8 cellular contexts compared by ENCODE assay signal in genomic region chr9:129889936-129890717, GRCh38. TPM values are rescaled to one million over a fixed set of nuclear protein-coding genes. Genes with fewer than 3 reads are reported as not detected.
A peak's percentile ranks its signal among the peaks of the same experiment; 100 is the strongest.
DNase-seq lines count a peak whose midpoint lies in the region; TF ChIP-seq lines count a peak whose summit lies in the region.

No MANE protein-coding gene starts in this region.

- H4K91ac ChIP-seq in H9 (ENCODE audit: insufficient read length, low read depth, low read length), result no peak overlapping the region

- H3K27me3 ChIP-seq in H9 (ENCODE audit: insufficient read depth, low read length) (no peaks in the 10 kb centered on the region), PC-9 (ENCODE audit: insufficient read depth, low read depth) (no peaks in the 10 kb centered on the region), SK-N-SH (ENCODE audit: insufficient read depth) (no peaks in the 10 kb centered on the region)

- no peaks in the 10 kb centered on the region for H3K9me2 ChIP-seq in PC-9 (ENCODE audit: insufficient read depth)
- no peaks in the 10 kb centered on the region for H3K9me2 ChIP-seq in SK-N-SH

- no peaks in the 10 kb centered on the region for H3K79me1 ChIP-seq in H9 (ENCODE audit: insufficient read depth, low read depth, low read length, poor library complexity, severe bottlenecking)

- H3K79me2 ChIP-seq in H9 (ENCODE audit: insufficient read depth, low read length) (no peaks in the 10 kb centered on the region), PC-9 (ENCODE audit: low read depth) (no peaks in the 10 kb centered on the region), SK-N-SH (ENCODE audit: insufficient read depth) (no peaks in the 10 kb centered on the region)

- no CpG with 5 or more reads among the region's 37 CpGs for WGBS in H9 (ENCODE audit: extremely low coverage, insufficient read length, low lambda C conversion rate)
- WGBS in SK-N-SH (ENCODE audit: low lambda C conversion rate), result 95% methylated on average over 18 of the region's 37 CpGs

- H3K9me3 ChIP-seq in H9 (ENCODE audit: control insufficient read depth, low read depth, low read length), result no peaks in the 10 kb centered on the region
- no peaks in the 10 kb centered on the region for H3K9me3 ChIP-seq in PC-9 (ENCODE audit: insufficient read depth, low read depth)
- H3K9me3 ChIP-seq in SK-N-SH, result no peaks in the 10 kb centered on the region

- H3K4me1 Mint-ChIP-seq in H9, result peaks cover 41 to 45% of the 10 kb centered on the region in 2 experiments
- peaks cover 88% of the 10 kb centered on the region for H3K4me1 Mint-ChIP-seq in activated CD4-positive, alpha-beta T cell treated with anti-CD3 and anti-CD28 coated beads, Interleukin-2, amount 10 ng/mL, durations not matched to agents 7 days and 5 days

- H3K4me1 ChIP-seq in H9 (ENCODE audit: insufficient read depth, low read length) (peaks cover 3% of the 10 kb centered on the region; the same call in 1 of the 2 replicates), PC-9 (replicated peaks; ENCODE audit: insufficient read depth) (peaks cover 30% of the 10 kb centered on the region), SK-N-SH (ENCODE audit: control insufficient read depth in 1 of 2, insufficient read depth in 2 of 2, low read depth in 1 of 2, low read length in 1 of 2) (peaks cover 12 to 24% of the 10 kb centered on the region in 2 experiments; a peak in 2 of 4 replicates)

- H3K27ac ChIP-seq in H9 (ENCODE audit: insufficient read length, low read depth, low read length) (no peak overlapping the region), PC-9 (no peak overlapping the region), SK-N-SH (ENCODE audit: low read depth in 2 of 2, low read length in 1 of 2) (no peak overlapping the region)

- H3K9me3 Mint-ChIP-seq in H9, result no peaks in the 10 kb centered on the region
- H3K9me3 Mint-ChIP-seq in activated CD4-positive, alpha-beta T cell treated with anti-CD3 and anti-CD28 coated beads, Interleukin-2, amount 10 ng/mL, durations not matched to agents 7 days and 5 days, result no peaks in the 10 kb centered on the region

- H3F3A ChIP-seq in PC-9 (ENCODE audit: insufficient read depth, low read depth) (peaks cover 10% of the 10 kb centered on the region; the same call in 1 of the 2 replicates), SK-N-SH (replicated peaks; ENCODE audit: insufficient read depth) (peaks cover 19% of the 10 kb centered on the region)

- peak overlapping the region; percentile 87 to 89 (median 87) for H3K27ac Mint-ChIP-seq in H9
- H3K27ac Mint-ChIP-seq in activated CD4-positive, alpha-beta T cell treated with anti-CD3 and anti-CD28 coated beads, Interleukin-2, amount 10 ng/mL, durations not matched to agents 7 days and 5 days, result peak overlapping the region; percentile 98

- H3K36me3 ChIP-seq in PC-9 (ENCODE audit: low read depth), result 0 out of 2 replicates have a peak, but pooled peaks cover under 1% of the 10 kb centered on the region
- H3K36me3 ChIP-seq in SK-N-SH (replicated peaks in 1 of 2; ENCODE audit: control insufficient read depth in 1 of 2, insufficient read depth in 2 of 2, low read length in 1 of 2), result peaks cover 11 to 25% of the 10 kb centered on the region in 2 experiments

- no peak overlapping the region for H3K4me3 ChIP-seq in PC-9
- H3K4me3 ChIP-seq in SK-N-SH (ENCODE audit: low read depth in 2 of 2, low read length in 1 of 2), result no peak overlapping the region

- H3K9ac ChIP-seq in H9 (ENCODE audit: extremely low read depth, insufficient read length, low read length) (no peak overlapping the region), SK-N-SH (no peak overlapping the region)

- TF ChIP-seq CTCF in H9 (conservative IDR thresholded peaks at IDR 0.05), result no peak
- TF ChIP-seq CTCF in PC-9 (conservative IDR thresholded peaks at IDR 0.05), result no peak
- no peak for TF ChIP-seq CTCF in SK-N-SH (IDR thresholded peaks at IDR 0.05)

- TF ChIP-seq RAD21 in SK-N-SH (IDR thresholded peaks at IDR 0.05; ENCODE audit: low read length), result no peak

- H3K4me2 ChIP-seq in H9 (ENCODE audit: insufficient read depth, insufficient read length, low read length), result peak overlapping the region; percentile 67
- no peak overlapping the region for H3K4me2 ChIP-seq in PC-9
- H3K4me2 ChIP-seq in SK-N-SH, result no peak overlapping the region

- H3K18ac ChIP-seq in H9 (ENCODE audit: insufficient read length, low read depth, low read length), result peak overlapping the region; percentile 35

- no peak overlapping the region for H3K14ac ChIP-seq in H9 (ENCODE audit: insufficient read depth, low read length)

- no peak overlapping the region for H3K56ac ChIP-seq in H9 (ENCODE audit: insufficient read length, low read depth, low read length)

- H2BK120ac ChIP-seq in H9 (ENCODE audit: low read depth, low read length, poor library complexity, severe bottlenecking), result no peak overlapping the region

- no peak for TF ChIP-seq EP300 in SK-N-SH (IDR thresholded peaks at IDR 0.05; ENCODE audit: borderline replicate concordance in 1 of 2, low read depth in 1 of 2, low read length in 1 of 2)

- no peak overlapping the region for H2AK5ac ChIP-seq in H9 (ENCODE audit: insufficient read length, low read length)

- H4K20me1 ChIP-seq in H9 (ENCODE audit: control insufficient read depth, insufficient read depth, insufficient read length) (no peaks in the 10 kb centered on the region), PC-9 (ENCODE audit: insufficient read depth) (no peaks in the 10 kb centered on the region), SK-N-SH (ENCODE audit: insufficient read depth) (no peaks in the 10 kb centered on the region)

- H3K4ac ChIP-seq in H9 (ENCODE audit: low read depth, low read length), result no peak overlapping the region

- H4K8ac ChIP-seq in H9 (replicated peaks; ENCODE audit: insufficient read length, low read depth, low read length), result no peak overlapping the region

- H3K23me2 ChIP-seq in H9 (ENCODE audit: insufficient read length, low read depth, low read length, poor library complexity, severe bottlenecking), result no peaks in the 10 kb centered on the region

- no peak overlapping the region for H3K23ac ChIP-seq in H9 (ENCODE audit: insufficient read length, low read depth, low read length)

- H3T11ph ChIP-seq in H9 (ENCODE audit: low read length), result no peak overlapping the region

- peaks cover 7 to 17% (median 11%) of the 10 kb centered on the region in 3 experiments for H3K36me3 Mint-ChIP-seq in H9 (ENCODE audit: insufficient read depth in 1 of 3, low read depth in 3 of 3)
- peaks cover 77% of the 10 kb centered on the region for H3K36me3 Mint-ChIP-seq in activated CD4-positive, alpha-beta T cell treated with anti-CD3 and anti-CD28 coated beads, Interleukin-2, amount 10 ng/mL, durations not matched to agents 7 days and 5 days (ENCODE audit: low read depth)

- H3K4me3 Mint-ChIP-seq in H9, result peak overlapping the region; percentile 60 to 74
- peak overlapping the region; percentile 83 for H3K4me3 Mint-ChIP-seq in activated CD4-positive, alpha-beta T cell treated with anti-CD3 and anti-CD28 coated beads, Interleukin-2, amount 10 ng/mL, durations not matched to agents 7 days and 5 days

- H2AFZ ChIP-seq in H9 (ENCODE audit: low read length), result no peak overlapping the region
- no peak overlapping the region for H2AFZ ChIP-seq in PC-9
- no peak overlapping the region for H2AFZ ChIP-seq in SK-N-SH (ENCODE audit: low read depth)

- no peak overlapping the region for H4K5ac ChIP-seq in H9 (ENCODE audit: insufficient read length, low read depth, low read length)

- no peak overlapping the region for H2BK5ac ChIP-seq in H9 (ENCODE audit: insufficient read length, low read length)

- BruUV-seq in PC-9 (replicated peaks; lab: Mats Ljungman, UMichigan), result no TSS peak

- H2BK20ac ChIP-seq in H9 (ENCODE audit: low read depth, low read length, poor library complexity, severe bottlenecking), result no peak overlapping the region

- no peak overlapping the region for H2BK15ac ChIP-seq in H9 (ENCODE audit: low read depth, low read length)

- POLR2A ChIA-PET in activated CD4-positive, alpha-beta T cell treated with anti-CD3 and anti-CD28 coated beads, Interleukin-2, amount 10 ng/mL, durations not matched to agents 7 days and 5 days (lab: Charles Lee), result interaction anchor here (0.7 kb wide), 1 partner anchor 169 kb away, joined by 9 read pairs; no protein-coding TSS in a partner anchor
- POLR2A ChIA-PET in PC-9 (lab: Charles Lee; ENCODE audit: unreplicated experiment) (interaction anchor here (0.5 to 0.7 kb wide), 2 partner anchors 49 to 161 kb away, joined by 4 to 5 read pairs; no protein-coding TSS in a partner anchor), SK-N-SH (lab: Yijun Ruan, JAX) (no interaction called here)

- intact Hi-C loops in PC-9 (cut with micrococcal nuclease; ENCODE audit: unreplicated experiment), result loop anchor here (5.0 to 10.0 kb wide), 4 partner anchors 107 to 795 kb away; no protein-coding TSS in a partner anchor

- peak; percentile 87 for DNase-seq in H9
- DNase-seq in activated CD4-positive, alpha-beta T cell treated with anti-CD3 and anti-CD28 coated beads, Interleukin-2, amount 10 ng/mL, durations not matched to agents 7 days and 5 days, result peak; percentile 92
- DNase-seq in foreskin melanocyte, result peak; percentile 24
- DNase-seq in stimulated activated CD8-positive, alpha-beta memory T cell treated with anti-CD3 and anti-CD28 coated beads, Interleukin-15, amount 100 ng/mL, for 1 hour (ENCODE audit: low read depth), result peak; percentile 37
- DNase-seq in kidney tubule cell (ENCODE audit: low spot score), result no peak
- DNase-seq in PC-9, result no peak
- DNase-seq in NCI-H82 (lab: John Stamatoyannopoulos, UW), result no peak
- DNase-seq in SK-N-SH, result no peak

- no peaks in the 10 kb centered on the region for H3K27me3 Mint-ChIP-seq in H9 (ENCODE audit: low read depth)
- no peaks in the 10 kb centered on the region for H3K27me3 Mint-ChIP-seq in activated CD4-positive, alpha-beta T cell treated with anti-CD3 and anti-CD28 coated beads, Interleukin-2, amount 10 ng/mL, durations not matched to agents 7 days and 5 days

- CTCF ChIA-PET in activated CD4-positive, alpha-beta T cell treated with anti-CD3 and anti-CD28 coated beads, Interleukin-2, amount 10 ng/mL, durations not matched to agents 7 days and 5 days (lab: Charles Lee), result interaction anchor here (0.7 to 2.0 kb wide), 3 partner anchors 21 to 204 kb away, joined by 3 to 9 read pairs (median 4); no protein-coding TSS in a partner anchor
- CTCF ChIA-PET in PC-9 (lab: Charles Lee) (no interaction called here), SK-N-SH (lab: Yijun Ruan, JAX) (no interaction called here)

- no peak overlapping the region for H2BK12ac ChIP-seq in H9 (ENCODE audit: insufficient read length, low read depth, low read length)

RNA-seq across cellular contexts. Expression of gene USP20, which starts 54.9 kb away (rescaled TPM):
- total RNA-seq in H9 (2021) (17.3 and 20.9 TPM in 2 replicates), PC-9 (2021) (22.1 and 27.8 TPM in 2 replicates)
- 100 to 1,000 TPM in 1 of 2 experiments, 10 to 100 TPM in 1; 90.8 to 105 TPM for total RNA-seq in activated CD4-positive, alpha-beta T cell treated with anti-CD3 and anti-CD28 coated beads, Interleukin-2, amount 10 ng/mL, durations not matched to agents 7 days and 5 days
- polyA plus RNA-seq in SK-N-SH (2012; rRNA removed), result 17.7 and 22.5 TPM in 2 replicates
- polyA plus RNA-seq in SK-N-SH (2012; cell fraction: cytosol; rRNA removed), result 5.7 and 9.7 TPM in 2 replicates
- polyA plus RNA-seq in SK-N-SH (2012; cell fraction: nucleus; rRNA removed), result 74.9 and 88.3 TPM in 2 replicates

RNA-seq across cellular contexts. Expression of gene C9orf78, which starts 55.1 kb away (rescaled TPM):
- total RNA-seq in H9 (2021) (37.5 and 43.6 TPM in 2 replicates), PC-9 (2021) (39.2 and 51.7 TPM in 2 replicates)
- total RNA-seq in activated CD4-positive, alpha-beta T cell treated with anti-CD3 and anti-CD28 coated beads, Interleukin-2, amount 10 ng/mL, durations not matched to agents 7 days and 5 days, result 10 to 100 TPM; 83.9 to 89.2 TPM
- polyA plus RNA-seq in SK-N-SH (2012; rRNA removed), result 59.2 and 70.8 TPM in 2 replicates
- 95.1 and 121 TPM in 2 replicates for polyA plus RNA-seq in SK-N-SH (2012; cell fraction: cytosol; rRNA removed)
- polyA plus RNA-seq in SK-N-SH (2012; cell fraction: nucleus; rRNA removed), result 9.8 and 19.0 TPM in 2 replicates

Comparison
In these comparisons a context has a peak if more than half of its experiments do, and no peak if none do; other contexts are left out.
1. DNase-seq: peak in H9 (single experiment), activated CD4-positive, alpha-beta T cell treated with anti-CD3 and anti-CD28 coated beads, Interleukin-2, amount 10 ng/mL, durations not matched to agents 7 days and 5 days (single experiment), foreskin melanocyte (single experiment) and stimulated activated CD8-positive, alpha-beta memory T cell treated with anti-CD3 and anti-CD28 coated beads, Interleukin-15, amount 100 ng/mL, for 1 hour (single experiment); none in kidney tubule cell (single experiment), PC-9 (0 of 2), NCI-H82 (single experiment) and SK-N-SH (single experiment).